Comparison of ENCODE assay signal across 12 cellular contexts in the genomic region with DNA sequence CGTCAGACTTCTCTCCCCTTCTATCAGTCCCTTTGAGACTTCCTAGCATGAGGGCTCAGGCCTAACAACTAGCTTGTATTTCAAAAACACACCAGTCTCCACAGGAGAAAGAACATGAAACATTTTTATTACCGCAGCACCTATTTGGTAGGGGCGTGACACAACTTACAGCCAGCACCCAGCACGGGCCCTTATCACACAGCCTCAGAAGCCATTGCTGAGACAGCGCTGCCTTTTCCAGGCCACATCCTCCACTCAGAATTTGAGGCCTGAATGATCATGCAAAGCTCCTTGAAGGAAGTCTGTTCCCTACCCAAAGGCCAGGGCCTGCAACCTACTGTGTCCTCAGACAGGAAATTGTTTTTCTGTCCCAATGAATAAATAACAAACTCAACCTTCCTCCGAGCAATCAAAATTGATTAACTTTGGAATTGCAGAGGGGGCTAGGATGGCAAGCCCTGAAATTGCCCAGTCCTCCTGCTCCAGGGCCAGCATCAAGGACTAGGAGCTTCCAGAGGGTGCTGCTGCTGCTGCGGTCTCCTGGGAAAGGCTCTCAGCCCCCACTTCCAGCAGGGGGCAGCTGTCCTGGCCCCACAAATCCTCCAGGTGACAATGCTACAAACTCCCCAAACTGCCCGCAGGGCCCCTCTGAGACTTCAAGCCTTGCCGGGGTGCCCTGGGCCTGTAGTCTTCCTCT.
A peak's percentile ranks its signal among the peaks of the same experiment; 100 is the strongest.
DNase-seq lines count a peak whose midpoint lies in the region; ATAC-seq and TF ChIP-seq lines count a peak whose summit lies in the region.
"Had no signal": no experiment of that assay in that cellular context is flagged by ENCODE, and none has a peak within 500 bp of the region (broad histone marks: within the 10 kb centered on the region; RNA-seq: fewer than 3 reads in every experiment).

No MANE protein-coding gene starts in this region.

- H3K4me2 ChIP-seq in SK-N-SH: no peak overlapping the region

- H4K20me1 ChIP-seq in SK-N-SH (ENCODE audit: insufficient read depth): no peaks in the 10 kb centered on the region

- no peaks in the 10 kb centered on the region for H3K9me3 ChIP-seq in SK-N-SH
- peaks cover 0 to 23% (median 8%) of the 10 kb centered on the region in 12 donors for H3K9me3 ChIP-seq in heart left ventricle

- H3K36me3 ChIP-seq in SK-N-SH (replicated peaks in 1 of 2; ENCODE audit: control insufficient read depth in 1 of 2, insufficient read depth in 2 of 2, low read length in 1 of 2) (no peaks in the 10 kb centered on the region), heart left ventricle (no peaks in the 10 kb centered on the region)

- intact Hi-C loops in heart left ventricle (cut with DNase I): no loop called here

- ATAC-seq in SK-N-SH treated with all-trans-retinoic acid at 6 μM for 48 hours (no peak), GM21825 (IDR thresholded peaks at IDR 0.05; ENCODE audit: unreplicated experiment) (no peak), HG03460 (IDR thresholded peaks at IDR 0.05; ENCODE audit: unreplicated experiment) (no peak), heart left ventricle (no peak)
- ATAC-seq: activated CD4-positive, CD25-positive, alpha-beta regulatory T cell treated with anti-CD3 and anti-CD28 coated beads, Interleukin-2, amount 50 U/mL, for 24 hours had no signal

- H3K4me3 ChIP-seq in SK-N-SH (ENCODE audit: low read depth in 2 of 2, low read length in 1 of 2): no peak overlapping the region
- H3K4me3 ChIP-seq in retinal pigment epithelial cell (ENCODE audit: low read length): no peak overlapping the region
- H3K4me3 ChIP-seq in heart left ventricle: no peak overlapping the region

- no peak overlapping the region for H3K9ac ChIP-seq in SK-N-SH

- POLR2A ChIA-PET in SK-N-SH (lab: Yijun Ruan, JAX): no interaction called here

- peak; percentile 16 for TF ChIP-seq RAD21 in SK-N-SH (IDR thresholded peaks at IDR 0.05; ENCODE audit: low read length)

- DNase-seq in SK-N-SH: peak; percentile 8
- DNase-seq in NAMALWA (ENCODE audit: low spot score): peak; percentile 17
- peak; percentile 35 to 41 for DNase-seq in erythroblast (lab: John Stamatoyannopoulos, UW)
- no peak for DNase-seq in retinal pigment epithelial cell (ENCODE audit: low read depth)
- DNase-seq in heart left ventricle: no peak
- DNase-seq: activated naive CD4-positive, alpha-beta T cell treated with anti-CD3 and anti-CD28 coated beads, Interleukin-2, amount 10 ng/mL, durations not matched to agents 7 days and 5 days; NCI-H1417 treated with DMSO at 0.1 percent for 48 hours; occipital lobe had no signal

- H3K4me1 ChIP-seq in SK-N-SH (ENCODE audit: control insufficient read depth in 1 of 2, insufficient read depth in 2 of 2, low read depth in 1 of 2, low read length in 1 of 2) (no peaks in the 10 kb centered on the region), heart left ventricle (no peaks in the 10 kb centered on the region)

- H3K79me2 ChIP-seq in SK-N-SH (ENCODE audit: insufficient read depth): no peaks in the 10 kb centered on the region

- TF ChIP-seq CTCF in SK-N-SH (IDR thresholded peaks at IDR 0.05) (peak; percentile 21; the same call in 1 of the 2 replicates), retinal pigment epithelial cell (conservative IDR thresholded peaks at IDR 0.05; ENCODE audit: low read depth, low read length) (peak; percentile 46), heart left ventricle (IDR thresholded peaks at IDR 0.05) (peak in 6 of 12 donors; percentile 11 to 33 (median 14))

- TF ChIP-seq EP300 in SK-N-SH (IDR thresholded peaks at IDR 0.05; ENCODE audit: borderline replicate concordance in 1 of 2, low read depth in 1 of 2, low read length in 1 of 2): no peak

- H3K27ac ChIP-seq in SK-N-SH (ENCODE audit: low read depth in 2 of 2, low read length in 1 of 2): no peak overlapping the region
- no peak overlapping the region for H3K27ac ChIP-seq in heart left ventricle

- H3F3A ChIP-seq in SK-N-SH (replicated peaks; ENCODE audit: insufficient read depth): no peaks in the 10 kb centered on the region

- no peaks in the 10 kb centered on the region for H3K27me3 ChIP-seq in SK-N-SH (ENCODE audit: insufficient read depth)
- peaks cover 0 to 4% (median 0%) of the 10 kb centered on the region in 9 donors for H3K27me3 ChIP-seq in heart left ventricle

- 83% methylated on average over 9 of the region's 9 CpGs for WGBS in SK-N-SH (ENCODE audit: low lambda C conversion rate)
- 84 to 89% (median 85%) methylated on average over 9 of the region's 9 CpGs for WGBS in heart left ventricle, 4 donors

- no peak for TF ChIP-seq POLR2A in erythroblast (IDR thresholded peaks at IDR 0.05; ENCODE audit: low read length)
- no peak for TF ChIP-seq POLR2A in heart left ventricle (IDR thresholded peaks at IDR 0.05)

- no peak overlapping the region for H2AFZ ChIP-seq in SK-N-SH (ENCODE audit: low read depth)

- CTCF ChIA-PET in SK-N-SH (lab: Yijun Ruan, JAX): interaction anchor here (0.8 to 1.3 kb wide), 5 partner anchors 17 to 565 kb away, joined by 3 read pairs; no protein-coding TSS in a partner anchor

- H3K9me2 ChIP-seq in SK-N-SH: no peaks in the 10 kb centered on the region

TF ChIP-seq in SK-N-SH, 30 proteins besides CTCF, POLR2A, EP300 and RAD21 (continues in another document):
- no peak for TF ChIP-seq FOXM1 (IDR thresholded peaks at IDR 0.05; ENCODE audit: low read depth)
- TF ChIP-seq TEAD4 (IDR thresholded peaks at IDR 0.05; ENCODE audit: borderline replicate concordance, insufficient read depth): no peak
- TF ChIP-seq, protein P1, sequence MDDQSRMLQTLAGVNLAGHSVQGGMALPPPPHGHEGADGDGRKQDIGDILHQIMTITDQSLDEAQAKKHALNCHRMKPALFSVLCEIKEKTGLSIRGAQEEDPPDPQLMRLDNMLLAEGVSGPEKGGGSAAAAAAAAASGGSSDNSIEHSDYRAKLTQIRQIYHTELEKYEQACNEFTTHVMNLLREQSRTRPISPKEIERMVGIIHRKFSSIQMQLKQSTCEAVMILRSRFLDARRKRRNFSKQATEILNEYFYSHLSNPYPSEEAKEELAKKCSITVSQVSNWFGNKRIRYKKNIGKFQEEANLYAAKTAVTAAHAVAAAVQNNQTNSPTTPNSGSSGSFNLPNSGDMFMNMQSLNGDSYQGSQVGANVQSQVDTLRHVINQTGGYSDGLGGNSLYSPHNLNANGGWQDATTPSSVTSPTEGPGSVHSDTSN (IDR thresholded peaks at IDR 0.05): no peak

TF ChIP-seq in SK-N-SH treated with all-trans-retinoic acid at 6 μM for 48 hours, 23 proteins besides CTCF, POLR2A, EP300 and RAD21 (continues in another document):
- TF ChIP-seq ZFP3 (CRISPR knock-in tag; IDR thresholded peaks at IDR 0.05): no peak
- no peak for TF ChIP-seq ESRRG (CRISPR knock-in tag; IDR thresholded peaks at IDR 0.05)
- TF ChIP-seq ISL1 (CRISPR knock-in tag; IDR thresholded peaks at IDR 0.05): no peak
- TF ChIP-seq, protein P2, sequence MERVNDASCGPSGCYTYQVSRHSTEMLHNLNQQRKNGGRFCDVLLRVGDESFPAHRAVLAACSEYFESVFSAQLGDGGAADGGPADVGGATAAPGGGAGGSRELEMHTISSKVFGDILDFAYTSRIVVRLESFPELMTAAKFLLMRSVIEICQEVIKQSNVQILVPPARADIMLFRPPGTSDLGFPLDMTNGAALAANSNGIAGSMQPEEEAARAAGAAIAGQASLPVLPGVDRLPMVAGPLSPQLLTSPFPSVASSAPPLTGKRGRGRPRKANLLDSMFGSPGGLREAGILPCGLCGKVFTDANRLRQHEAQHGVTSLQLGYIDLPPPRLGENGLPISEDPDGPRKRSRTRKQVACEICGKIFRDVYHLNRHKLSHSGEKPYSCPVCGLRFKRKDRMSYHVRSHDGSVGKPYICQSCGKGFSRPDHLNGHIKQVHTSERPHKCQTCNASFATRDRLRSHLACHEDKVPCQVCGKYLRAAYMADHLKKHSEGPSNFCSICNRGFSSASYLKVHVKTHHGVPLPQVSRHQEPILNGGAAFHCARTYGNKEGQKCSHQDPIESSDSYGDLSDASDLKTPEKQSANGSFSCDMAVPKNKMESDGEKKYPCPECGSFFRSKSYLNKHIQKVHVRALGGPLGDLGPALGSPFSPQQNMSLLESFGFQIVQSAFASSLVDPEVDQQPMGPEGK (CRISPR knock-in tag; IDR thresholded peaks at IDR 0.05; ENCODE audit: borderline replicate concordance): no peak
- TF ChIP-seq, protein P3, sequence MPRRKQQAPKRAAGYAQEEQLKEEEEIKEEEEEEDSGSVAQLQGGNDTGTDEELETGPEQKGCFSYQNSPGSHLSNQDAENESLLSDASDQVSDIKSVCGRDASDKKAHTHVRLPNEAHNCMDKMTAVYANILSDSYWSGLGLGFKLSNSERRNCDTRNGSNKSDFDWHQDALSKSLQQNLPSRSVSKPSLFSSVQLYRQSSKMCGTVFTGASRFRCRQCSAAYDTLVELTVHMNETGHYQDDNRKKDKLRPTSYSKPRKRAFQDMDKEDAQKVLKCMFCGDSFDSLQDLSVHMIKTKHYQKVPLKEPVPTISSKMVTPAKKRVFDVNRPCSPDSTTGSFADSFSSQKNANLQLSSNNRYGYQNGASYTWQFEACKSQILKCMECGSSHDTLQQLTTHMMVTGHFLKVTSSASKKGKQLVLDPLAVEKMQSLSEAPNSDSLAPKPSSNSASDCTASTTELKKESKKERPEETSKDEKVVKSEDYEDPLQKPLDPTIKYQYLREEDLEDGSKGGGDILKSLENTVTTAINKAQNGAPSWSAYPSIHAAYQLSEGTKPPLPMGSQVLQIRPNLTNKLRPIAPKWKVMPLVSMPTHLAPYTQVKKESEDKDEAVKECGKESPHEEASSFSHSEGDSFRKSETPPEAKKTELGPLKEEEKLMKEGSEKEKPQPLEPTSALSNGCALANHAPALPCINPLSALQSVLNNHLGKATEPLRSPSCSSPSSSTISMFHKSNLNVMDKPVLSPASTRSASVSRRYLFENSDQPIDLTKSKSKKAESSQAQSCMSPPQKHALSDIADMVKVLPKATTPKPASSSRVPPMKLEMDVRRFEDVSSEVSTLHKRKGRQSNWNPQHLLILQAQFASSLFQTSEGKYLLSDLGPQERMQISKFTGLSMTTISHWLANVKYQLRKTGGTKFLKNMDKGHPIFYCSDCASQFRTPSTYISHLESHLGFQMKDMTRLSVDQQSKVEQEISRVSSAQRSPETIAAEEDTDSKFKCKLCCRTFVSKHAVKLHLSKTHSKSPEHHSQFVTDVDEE (CRISPR knock-in tag; IDR thresholded peaks at IDR 0.05): no peak
- TF ChIP-seq PPARA (CRISPR knock-in tag; IDR thresholded peaks at IDR 0.05; ENCODE audit: borderline replicate concordance): no peak
- TF ChIP-seq ZFP30 (CRISPR knock-in tag; IDR thresholded peaks at IDR 0.05): no peak
- no peak for TF ChIP-seq ARNTL (CRISPR knock-in tag; IDR thresholded peaks at IDR 0.05; ENCODE audit: borderline replicate concordance, low read depth)

Comparison
In these comparisons a context has a peak if more than half of its experiments do, and no peak if none do; other contexts are left out.
1. DNase-seq: peak in SK-N-SH (single experiment), NAMALWA (single experiment) and erythroblast (2 of 2); none in retinal pigment epithelial cell (single experiment) and heart left ventricle (0 of 5).